ENCODE assay signal across 8 cellular contexts in genomic region chr3:142723665-142723967, GRCh38. TPM values are rescaled to one million over a fixed set of nuclear protein-coding genes. Genes with fewer than 3 reads are reported as not detected.
DNase-seq lines count a peak whose midpoint lies in the region; ATAC-seq and TF ChIP-seq lines count a peak whose summit lies in the region.

No MANE protein-coding gene starts in this region.

- ATAC-seq in omental fat pad (ENCODE audit: low FRiP score) = peak; percentile 3
- no peak for ATAC-seq in GM21529 (IDR thresholded peaks at IDR 0.05; ENCODE audit: unreplicated experiment)

- H4K20me1 ChIP-seq in MM.1S (ENCODE audit: insufficient read depth, low read length) = no peaks in the 10 kb centered on the region

- TF ChIP-seq CTCF in MM.1S (IDR thresholded peaks at IDR 0.05; ENCODE audit: low read length) = no peak
- no peak for TF ChIP-seq CTCF in omental fat pad (IDR thresholded peaks at IDR 0.05)

- no peak overlapping the region for H3K27ac Mint-ChIP-seq in activated T-cell treated with anti-CD3 and anti-CD28 coated beads, Interleukin-2, amount 50 U/mL, for 24 hours

- H3K4me1 ChIP-seq in MM.1S (ENCODE audit: low read length) = no peaks in the 10 kb centered on the region
- H3K4me1 ChIP-seq in ectodermal cell (ENCODE audit: control insufficient read depth, insufficient read depth, low read length) = peaks cover 7% of the 10 kb centered on the region

- H3K36me3 Mint-ChIP-seq in activated T-cell treated with anti-CD3 and anti-CD28 coated beads, Interleukin-2, amount 50 U/mL, for 24 hours (ENCODE audit: low read depth) = peaks cover 4% of the 10 kb centered on the region

- WGBS in ectodermal cell, 2 experiments = 4 to 5% methylated on average over 10 of the region's 10 CpGs

- H3K4me3 ChIP-seq in MM.1S (ENCODE audit: low read length) (peak overlapping the region; percentile 54; the same call in 1 of the 2 replicates), ectodermal cell (ENCODE audit: insufficient read depth, low read depth, low read length) (peak overlapping the region; percentile 94)

- H3K27me3 Mint-ChIP-seq in activated T-cell treated with anti-CD3 and anti-CD28 coated beads, Interleukin-2, amount 50 U/mL, for 24 hours = peaks cover 50% of the 10 kb centered on the region

- H3K4me2 ChIP-seq in MM.1S (ENCODE audit: low read depth, low read length) = peak overlapping the region; percentile 76

- no peaks in the 10 kb centered on the region for H3K9me3 ChIP-seq in MM.1S (replicated peaks; ENCODE audit: insufficient read depth, low read length)
- H3K9me3 ChIP-seq in ectodermal cell (ENCODE audit: control insufficient read depth, low read length) = no peaks in the 10 kb centered on the region

- peak overlapping the region; percentile 77; the same call in 1 of the 2 replicates for H2AFZ ChIP-seq in MM.1S (ENCODE audit: low read length)

- no peaks in the 10 kb centered on the region for H3K36me3 ChIP-seq in MM.1S (replicated peaks; ENCODE audit: insufficient read depth, low read length)
- H3K36me3 ChIP-seq in ectodermal cell (ENCODE audit: control insufficient read depth, insufficient read depth, low read length) = no peaks in the 10 kb centered on the region

- peaks cover 12% of the 10 kb centered on the region for H3K4me1 Mint-ChIP-seq in activated T-cell treated with anti-CD3 and anti-CD28 coated beads, Interleukin-2, amount 50 U/mL, for 24 hours (ENCODE audit: low read depth)

- no peaks in the 10 kb centered on the region for H3K9me2 ChIP-seq in MM.1S (replicated peaks; ENCODE audit: insufficient read depth, low read length)

- H3K79me2 ChIP-seq in MM.1S (ENCODE audit: low read length) = no peaks in the 10 kb centered on the region

- no peak for DNase-seq in activated T-cell treated with anti-CD3 and anti-CD28 coated beads, Interleukin-2, amount 50 U/mL, for 24 hours
- DNase-seq in activated T-cell treated with anti-CD3 and anti-CD28 coated beads for 4 hours = no peak
- peak; percentile 82 for DNase-seq in MM.1S
- DNase-seq in omental fat pad (ENCODE audit: low spot score) = no peak
- no peak for DNase-seq in GM03348 (ENCODE audit: low spot score)
- DNase-seq in GF-D8 (lab: John Stamatoyannopoulos, UW) = no peak

- no peaks in the 10 kb centered on the region for H3K27me3 ChIP-seq in MM.1S (replicated peaks; ENCODE audit: insufficient read depth, low read length)
- H3K27me3 ChIP-seq in ectodermal cell (ENCODE audit: control insufficient read depth, insufficient read depth, low read length, poor library complexity, severe bottlenecking) = no peaks in the 10 kb centered on the region

- H3K4me3 Mint-ChIP-seq in activated T-cell treated with anti-CD3 and anti-CD28 coated beads, Interleukin-2, amount 50 U/mL, for 24 hours = peak overlapping the region; percentile 85

- H3K9me3 Mint-ChIP-seq in activated T-cell treated with anti-CD3 and anti-CD28 coated beads, Interleukin-2, amount 50 U/mL, for 24 hours = no peaks in the 10 kb centered on the region

- no peak overlapping the region for H3K27ac ChIP-seq in MM.1S (ENCODE audit: low read length)
- H3K27ac ChIP-seq in ectodermal cell (ENCODE audit: insufficient read depth, low read depth, low read length, poor library complexity, severe bottlenecking) = no peak overlapping the region

- H3K9ac ChIP-seq in MM.1S (ENCODE audit: low read length) = no peak overlapping the region

- H3F3A ChIP-seq in MM.1S (ENCODE audit: insufficient read depth, low read length) = no peaks in the 10 kb centered on the region

RNA-seq across cellular contexts. Expression of gene TRPC1, which starts 0.2 kb away (rescaled TPM):
- 20.5 TPM for polyA plus RNA-seq in ectodermal cell (2013, experiment 1 of 4)
- 21.8 TPM for polyA plus RNA-seq in ectodermal cell (2013, experiment 2 of 4)
- polyA plus RNA-seq in ectodermal cell (2013, experiment 3 of 4) = 21.0 TPM
- 23.0 TPM for polyA plus RNA-seq in ectodermal cell (2013, experiment 4 of 4)
- 10 to 100 TPM in 3 of 4 donors, 1 to 10 TPM in 1; 4.9 to 23.2 (median 11.4) TPM for total RNA-seq in omental fat pad
